Comparison of ENCODE assay signal across 14 cellular contexts in genomic region chrX:44570524-44570923, GRCh38. TPM values are rescaled to one million over a fixed set of nuclear protein-coding genes. Genes with fewer than 3 reads are reported as not detected.
DNase-seq lines count a peak whose midpoint lies in the region; ATAC-seq and TF ChIP-seq lines count a peak whose summit lies in the region.
"Had no signal": no experiment of that assay in that cellular context is flagged by ENCODE, and none has a peak within 500 bp of the region (broad histone marks: within the 10 kb centered on the region; RNA-seq: fewer than 3 reads in every experiment).

No MANE protein-coding gene starts in this region.

- H3K79me2 ChIP-seq in ACC112 (ENCODE audit: control insufficient read depth, insufficient read depth, low read length, unreplicated experiment), result no peaks in the 10 kb centered on the region

- H3K27me3 ChIP-seq in ACC112 (ENCODE audit: insufficient read depth, low read length), result no peaks in the 10 kb centered on the region

- no peaks in the 10 kb centered on the region for H3K4me1 Mint-ChIP-seq in activated CD4-positive, alpha-beta memory T cell treated with anti-CD3 and anti-CD28 coated beads for 36 hours (ENCODE audit: low read depth)
- no peaks in the 10 kb centered on the region for H3K4me1 Mint-ChIP-seq in T-helper 2 cell treated with Interferon-gamma antibody and Interleukin-4, amounts not matched to agents 5 μg/mL and 100 μg/mL, for 36 hours (ENCODE audit: low read depth)
- no peaks in the 10 kb centered on the region for H3K4me1 Mint-ChIP-seq in activated T-cell treated with anti-CD3 and anti-CD28 coated beads, Interleukin-2, amount 50 U/mL, for 72 hours (ENCODE audit: low read depth)
- H3K4me1 Mint-ChIP-seq: activated CD4-positive, alpha-beta memory T cell treated with anti-CD3 and anti-CD28 coated beads, Interleukin-2, amount 10 ng/mL, durations not matched to agents 7 days and 5 days; activated T-helper 17 cell treated with anti-CD3 and anti-CD28 coated beads, Interleukin-2, amount 50 U/mL, for 72 hours; naive thymus-derived CD8-positive, alpha-beta T cell had no signal

- DNase-seq in H4 (ENCODE audit: low spot score), result peak; percentile 10
- DNase-seq in astrocyte of the cerebellum (ENCODE audit: low read depth), result peak; percentile 3
- peak; percentile 4 for DNase-seq in inferior parietal cortex (ENCODE audit: extremely low spot score)
- no peak for DNase-seq in activated CD4-positive, alpha-beta memory T cell treated with anti-CD3 and anti-CD28 coated beads for 36 hours
- no peak for DNase-seq in T-helper 2 cell treated with Interferon-gamma antibody and Interleukin-4, amounts not matched to agents 5 μg/mL and 100 μg/mL, for 36 hours (ENCODE audit: low spot score)
- DNase-seq in activated T-cell treated with anti-CD3 and anti-CD28 coated beads, Interleukin-2, amount 50 U/mL, for 72 hours, result no peak
- DNase-seq: activated CD4-positive, alpha-beta memory T cell treated with anti-CD3 and anti-CD28 coated beads, Interleukin-2, amount 10 ng/mL, durations not matched to agents 7 days and 5 days; left ventricle myocardium superior; naive thymus-derived CD8-positive, alpha-beta T cell; NCI-H2171 treated with DMSO at 0.1 percent for 48 hours had no signal

- in situ Hi-C loops in astrocyte of the cerebellum (cut with HindIII; ENCODE audit: low sequenced_read_pairs), result no loop called here

- no peak overlapping the region for H3K27ac Mint-ChIP-seq in activated CD4-positive, alpha-beta memory T cell treated with anti-CD3 and anti-CD28 coated beads for 36 hours
- no peak overlapping the region for H3K27ac Mint-ChIP-seq in T-helper 2 cell treated with Interferon-gamma antibody and Interleukin-4, amounts not matched to agents 5 μg/mL and 100 μg/mL, for 36 hours
- H3K27ac Mint-ChIP-seq in activated T-cell treated with anti-CD3 and anti-CD28 coated beads, Interleukin-2, amount 50 U/mL, for 72 hours, result no peak overlapping the region
- H3K27ac Mint-ChIP-seq: activated CD4-positive, alpha-beta memory T cell treated with anti-CD3 and anti-CD28 coated beads, Interleukin-2, amount 10 ng/mL, durations not matched to agents 7 days and 5 days; activated T-helper 17 cell treated with anti-CD3 and anti-CD28 coated beads, Interleukin-2, amount 50 U/mL, for 72 hours; dendritic cell treated with granulocyte-macrophage colony-stimulating factor and Interleukin-4, amounts not matched to agents 40 ng/mL and 50 ng/mL, for 4 days; naive thymus-derived CD8-positive, alpha-beta T cell had no signal

- H3K36me3 Mint-ChIP-seq in activated CD4-positive, alpha-beta memory T cell treated with anti-CD3 and anti-CD28 coated beads for 36 hours, result peaks cover 2% of the 10 kb centered on the region
- no peaks in the 10 kb centered on the region for H3K36me3 Mint-ChIP-seq in T-helper 2 cell treated with Interferon-gamma antibody and Interleukin-4, amounts not matched to agents 5 μg/mL and 100 μg/mL, for 36 hours (ENCODE audit: low read depth)
- peaks cover 7% of the 10 kb centered on the region in 2 donors for H3K36me3 Mint-ChIP-seq in activated T-cell treated with anti-CD3 and anti-CD28 coated beads, Interleukin-2, amount 50 U/mL, for 72 hours (ENCODE audit: insufficient read depth in 2 of 2)

- no peak for ATAC-seq in GM21786 (IDR thresholded peaks at IDR 0.05; ENCODE audit: unreplicated experiment)
- no peak for ATAC-seq in activated T-cell treated with anti-CD3 and anti-CD28 coated beads, Interleukin-2, amount 50 U/mL, for 72 hours (replicated peaks in 1 of 2)
- ATAC-seq: activated T-helper 17 cell treated with anti-CD3 and anti-CD28 coated beads, Interleukin-2, amount 50 U/mL, for 72 hours; left ventricle myocardium superior; naive thymus-derived CD8-positive, alpha-beta T cell had no signal

- H3K36me3 ChIP-seq in ACC112 (ENCODE audit: insufficient read depth, low read length), result no peaks in the 10 kb centered on the region

- H3K27me3 Mint-ChIP-seq in activated CD4-positive, alpha-beta memory T cell treated with anti-CD3 and anti-CD28 coated beads for 36 hours, result no peaks in the 10 kb centered on the region
- no peaks in the 10 kb centered on the region for H3K27me3 Mint-ChIP-seq in T-helper 2 cell treated with Interferon-gamma antibody and Interleukin-4, amounts not matched to agents 5 μg/mL and 100 μg/mL, for 36 hours (ENCODE audit: low read depth)
- H3K27me3 Mint-ChIP-seq in activated T-cell treated with anti-CD3 and anti-CD28 coated beads, Interleukin-2, amount 50 U/mL, for 72 hours (ENCODE audit: low read depth), result peaks cover 6% of the 10 kb centered on the region
- H3K27me3 Mint-ChIP-seq: activated CD4-positive, alpha-beta memory T cell treated with anti-CD3 and anti-CD28 coated beads, Interleukin-2, amount 10 ng/mL, durations not matched to agents 7 days and 5 days; dendritic cell treated with granulocyte-macrophage colony-stimulating factor and Interleukin-4, amounts not matched to agents 40 ng/mL and 50 ng/mL, for 4 days; naive thymus-derived CD8-positive, alpha-beta T cell had no signal

- H3K4me3 ChIP-seq in ACC112 (ENCODE audit: low read depth, low read length) (no peak overlapping the region), astrocyte of the cerebellum (ENCODE audit: low read depth, low read length) (no peak overlapping the region)

- peak overlapping the region; percentile 25 for H2AFZ ChIP-seq in ACC112 (ENCODE audit: low read length, unreplicated experiment)

- POLR2A ChIA-PET in activated CD4-positive, alpha-beta memory T cell treated with anti-CD3 and anti-CD28 coated beads for 36 hours (lab: Charles Lee), result no interaction called here

- peak overlapping the region; percentile 68 for H3K27ac ChIP-seq in ACC112 (ENCODE audit: low read depth, low read length)

- intact Hi-C loops in activated CD4-positive, alpha-beta memory T cell treated with anti-CD3 and anti-CD28 coated beads for 36 hours (cut with micrococcal nuclease), result no loop called here

- CTCF ChIA-PET in activated CD4-positive, alpha-beta memory T cell treated with anti-CD3 and anti-CD28 coated beads for 36 hours (lab: Charles Lee), result no interaction called here

- H3K9me3 Mint-ChIP-seq in activated CD4-positive, alpha-beta memory T cell treated with anti-CD3 and anti-CD28 coated beads for 36 hours, result peaks cover 13% of the 10 kb centered on the region
- peaks cover 10% of the 10 kb centered on the region for H3K9me3 Mint-ChIP-seq in T-helper 2 cell treated with Interferon-gamma antibody and Interleukin-4, amounts not matched to agents 5 μg/mL and 100 μg/mL, for 36 hours
- peaks cover 5 to 8% of the 10 kb centered on the region in 2 donors for H3K9me3 Mint-ChIP-seq in activated T-cell treated with anti-CD3 and anti-CD28 coated beads, Interleukin-2, amount 50 U/mL, for 72 hours
- H3K9me3 Mint-ChIP-seq: activated T-helper 17 cell treated with anti-CD3 and anti-CD28 coated beads, Interleukin-2, amount 50 U/mL, for 72 hours had no signal

- TF ChIP-seq CTCF in astrocyte of the cerebellum (IDR thresholded peaks at IDR 0.05; ENCODE audit: low read depth, low read length, missing control alignments), result no peak

- no peak overlapping the region for H3K4me3 Mint-ChIP-seq in activated CD4-positive, alpha-beta memory T cell treated with anti-CD3 and anti-CD28 coated beads for 36 hours
- H3K4me3 Mint-ChIP-seq in T-helper 2 cell treated with Interferon-gamma antibody and Interleukin-4, amounts not matched to agents 5 μg/mL and 100 μg/mL, for 36 hours, result no peak overlapping the region
- H3K4me3 Mint-ChIP-seq in activated T-cell treated with anti-CD3 and anti-CD28 coated beads, Interleukin-2, amount 50 U/mL, for 72 hours, result no peak overlapping the region
- H3K4me3 Mint-ChIP-seq: activated CD4-positive, alpha-beta memory T cell treated with anti-CD3 and anti-CD28 coated beads, Interleukin-2, amount 10 ng/mL, durations not matched to agents 7 days and 5 days; activated T-helper 17 cell treated with anti-CD3 and anti-CD28 coated beads, Interleukin-2, amount 50 U/mL, for 72 hours; dendritic cell treated with granulocyte-macrophage colony-stimulating factor and Interleukin-4, amounts not matched to agents 40 ng/mL and 50 ng/mL, for 4 days; naive thymus-derived CD8-positive, alpha-beta T cell had no signal

- H3K4me1 ChIP-seq in ACC112 (ENCODE audit: control insufficient read depth, insufficient read depth, low read length, unreplicated experiment), result peaks cover 4% of the 10 kb centered on the region

RNA-seq across cellular contexts. Expression of gene FUNDC1, which starts 27.9 kb away (rescaled TPM):
- 31.9 and 32.4 TPM in 2 replicates for total RNA-seq in H4 (2014; rRNA removed; shearing (Covaris generic))
- total RNA-seq in activated CD4-positive, alpha-beta memory T cell treated with anti-CD3 and anti-CD28 coated beads for 36 hours, result 10 to 100 TPM; 10.3 to 10.5 TPM
- 10 to 100 TPM; 11.8 to 24.0 TPM for total RNA-seq in activated T-cell treated with anti-CD3 and anti-CD28 coated beads, Interleukin-2, amount 50 U/mL, for 72 hours

Comparison
In these comparisons a context has a peak if more than half of its experiments do, and no peak if none do; other contexts are left out.
1. DNase-seq: peak in H4 (single experiment), astrocyte of the cerebellum (single experiment) and inferior parietal cortex (single experiment); none in activated CD4-positive, alpha-beta memory T cell treated with anti-CD3 and anti-CD28 coated beads for 36 hours (single experiment), T-helper 2 cell treated with Interferon-gamma antibody and Interleukin-4, amounts not matched to agents 5 μg/mL and 100 μg/mL, for 36 hours (single experiment) and activated T-cell treated with anti-CD3 and anti-CD28 coated beads, Interleukin-2, amount 50 U/mL, for 72 hours (0 of 2).